ENCODE assay signal across 11 cellular contexts in the genomic region with DNA sequence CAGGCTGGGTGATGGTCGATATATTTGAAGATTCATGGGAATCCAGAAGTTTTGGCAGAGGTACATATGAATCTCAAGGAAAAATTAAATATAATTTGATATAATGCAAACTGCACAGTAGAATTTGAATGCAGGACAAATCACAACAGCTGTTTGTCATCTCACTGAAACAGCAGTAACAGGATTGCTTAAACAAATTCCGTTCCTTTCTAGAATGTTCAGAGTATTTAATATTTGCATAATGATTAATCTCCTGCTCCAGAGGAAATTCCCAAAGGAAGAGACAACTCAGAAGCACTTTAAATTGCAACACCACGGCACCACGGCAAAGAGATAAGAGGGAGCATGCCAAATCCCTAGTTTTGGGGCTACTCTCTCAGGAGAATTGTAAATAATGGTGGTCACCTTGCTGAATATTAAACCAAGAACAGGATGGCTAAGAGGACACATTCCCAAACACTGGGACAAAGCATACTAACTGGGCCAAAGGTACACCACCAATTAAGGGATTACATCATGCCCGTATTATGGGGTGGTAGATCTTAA.
DNase-seq lines count a peak whose midpoint lies in the region; ATAC-seq and TF ChIP-seq lines count a peak whose summit lies in the region.
"Had no signal": no experiment of that assay in that cellular context is flagged by ENCODE, and none has a peak within 500 bp of the region (broad histone marks: within the 10 kb centered on the region; RNA-seq: fewer than 3 reads in every experiment).

No MANE protein-coding gene starts in this region.

- H3K36me3 ChIP-seq in ACC112 (ENCODE audit: insufficient read depth, low read length): no peaks in the 10 kb centered on the region
- H3K36me3 ChIP-seq in PC-3 (ENCODE audit: low read depth, low read length): no peaks in the 10 kb centered on the region
- H3K36me3 ChIP-seq in fibroblast of lung (ENCODE audit: control insufficient read depth, insufficient read depth, low read length): no peaks in the 10 kb centered on the region
- H3K36me3 ChIP-seq in muscle layer of duodenum (ENCODE audit: control insufficient read depth in 1 of 2, insufficient read depth in 2 of 2, low read length in 2 of 2): no peaks in the 10 kb centered on the region
- H3K36me3 ChIP-seq: BE2C had no signal

- H3K4me2 ChIP-seq in PC-3 (ENCODE audit: low read length) (peak overlapping the region; percentile 47), fibroblast of lung (ENCODE audit: extremely low read depth, insufficient read depth, low read length) (peak overlapping the region; percentile 56)
- H3K4me2 ChIP-seq: KMS-11 had no signal

- H3F3A ChIP-seq in PC-3 (ENCODE audit: low read length, unreplicated experiment): no peaks in the 10 kb centered on the region

- TF ChIP-seq CTCF in PC-3 (conservative IDR thresholded peaks at IDR 0.05; ENCODE audit: low read depth, low read length) (no peak), fibroblast of lung (conservative IDR thresholded peaks at IDR 0.05 in 1 of 2, IDR thresholded peaks at IDR 0.05 in 1 of 2; ENCODE audit: low read depth in 1 of 2, low read length in 2 of 2) (no peak)

- POLR2A ChIA-PET in PC-3 (lab: Charles Lee; ENCODE audit: unreplicated experiment): no interaction called here

- intact Hi-C loops in PC-3 (cut with micrococcal nuclease): loop anchor here (5.0 kb wide), 2 partner anchors 68 to 123 kb away; a partner anchor contains a TSS

- H4K20me1 ChIP-seq in PC-3 (ENCODE audit: low read length) (no peaks in the 10 kb centered on the region), fibroblast of lung (ENCODE audit: control insufficient read depth, extremely low read depth, insufficient read depth, low read length) (no peaks in the 10 kb centered on the region)

- H2AFZ ChIP-seq in ACC112 (ENCODE audit: low read length, unreplicated experiment): peak overlapping the region; percentile 71
- 0 out of 2 replicates have a peak overlapping the region, but pooled peaks have one; percentile 8 for H2AFZ ChIP-seq in PC-3 (ENCODE audit: low read length)
- no peak overlapping the region for H2AFZ ChIP-seq in fibroblast of lung (ENCODE audit: low read length)

- H3K9me2 ChIP-seq in PC-3 (replicated peaks; ENCODE audit: low read length): no peaks in the 10 kb centered on the region

- H3K4me1 ChIP-seq in ACC112 (ENCODE audit: control insufficient read depth, insufficient read depth, low read length, unreplicated experiment): peaks cover 55% of the 10 kb centered on the region
- peaks cover 42% of the 10 kb centered on the region for H3K4me1 ChIP-seq in PC-3 (ENCODE audit: insufficient read depth, low read length)
- H3K4me1 ChIP-seq in fibroblast of lung (ENCODE audit: control insufficient read depth, extremely low read depth, insufficient read depth, low read length): peaks cover 40% of the 10 kb centered on the region
- peaks cover 22 to 28% of the 10 kb centered on the region in 2 donors for H3K4me1 ChIP-seq in muscle layer of duodenum (ENCODE audit: control insufficient read depth in 1 of 2, insufficient read depth in 2 of 2, low read length in 2 of 2)
- H3K4me1 ChIP-seq: BE2C had no signal

- H3K4me3 ChIP-seq in ACC112 (ENCODE audit: low read depth, low read length) (peak overlapping the region; percentile 32), PC-3 (ENCODE audit: low read length) (no peak overlapping the region), fibroblast of lung (replicated peaks in 1 of 4; ENCODE audit: control extremely low read depth in 1 of 4, insufficient read depth in 1 of 4, low read depth in 3 of 4, low read length in 4 of 4) (peak overlapping the region in 1 of 4 experiments; percentile 3), muscle layer of duodenum (ENCODE audit: low read depth in 1 of 2, low read length in 2 of 2) (peak overlapping the region in 1 of 2 donors; percentile 8)

- H3K9ac ChIP-seq in PC-3 (ENCODE audit: low read length) (peak overlapping the region; percentile 81), fibroblast of lung (ENCODE audit: insufficient read depth, low read length) (no peak overlapping the region)
- H3K9ac ChIP-seq: KMS-11 had no signal

- no peaks in the 10 kb centered on the region for H3K79me2 ChIP-seq in ACC112 (ENCODE audit: control insufficient read depth, insufficient read depth, low read length, unreplicated experiment)
- H3K79me2 ChIP-seq in PC-3 (ENCODE audit: low read length): no peaks in the 10 kb centered on the region
- no peaks in the 10 kb centered on the region for H3K79me2 ChIP-seq in fibroblast of lung (ENCODE audit: control insufficient read depth, insufficient read depth, low read length)

- CTCF ChIA-PET in PC-3 (lab: Charles Lee): no interaction called here

- no peaks in the 10 kb centered on the region for H3K27me3 ChIP-seq in ACC112 (ENCODE audit: insufficient read depth, low read length)
- H3K27me3 ChIP-seq in PC-3 (ENCODE audit: low read length): no peaks in the 10 kb centered on the region
- no peaks in the 10 kb centered on the region for H3K27me3 ChIP-seq in fibroblast of lung (ENCODE audit: control insufficient read depth, insufficient read depth, low read length)
- H3K27me3 ChIP-seq in muscle layer of duodenum (ENCODE audit: low read depth, low read length): no peaks in the 10 kb centered on the region
- H3K27me3 ChIP-seq: BE2C had no signal

- DNase-seq in PC-3: peak; percentile 75
- DNase-seq in fibroblast of lung (ENCODE audit: low read depth in 2 of 2): peak; percentile 84 to 93
- DNase-seq in NCI-H1092 (lab: John Stamatoyannopoulos, UW): no peak
- no peak for DNase-seq in central memory CD4-positive, alpha-beta T cell
- no peak for DNase-seq in NCI-H187 treated with DMSO at 0.1 percent for 48 hours (lab: John Stamatoyannopoulos, UW)
- DNase-seq: BE2C; stimulated activated CD4-positive, alpha-beta T cell treated with anti-CD3 and anti-CD28 coated beads, Interleukin-4, amount 100 ng/mL, for 4 hours had no signal

- ATAC-seq in PC-3 (peak; percentile 59), GM18520 (IDR thresholded peaks at IDR 0.05; ENCODE audit: unreplicated experiment) (no peak)

- peak overlapping the region; percentile 75 for H3K27ac ChIP-seq in ACC112 (ENCODE audit: low read depth, low read length)
- peak overlapping the region; percentile 98 for H3K27ac ChIP-seq in PC-3 (ENCODE audit: low read length)
- H3K27ac ChIP-seq in fibroblast of lung (ENCODE audit: insufficient read depth, low read length): peak overlapping the region; percentile 70
- H3K27ac ChIP-seq in muscle layer of duodenum (ENCODE audit: low read length): peak overlapping the region; percentile 82
- H3K27ac ChIP-seq: KMS-11 had no signal

- BruUV-seq in PC-3 (replicated peaks; lab: Mats Ljungman, UMichigan): no TSS peak

- H3K9me3 ChIP-seq in PC-3 (ENCODE audit: low read length): no peaks in the 10 kb centered on the region
- H3K9me3 ChIP-seq in fibroblast of lung (ENCODE audit: control insufficient read depth, insufficient read depth, low read depth, low read length): no peaks in the 10 kb centered on the region
- no peaks in the 10 kb centered on the region for H3K9me3 ChIP-seq in muscle layer of duodenum (ENCODE audit: control insufficient read depth in 1 of 2, low read length in 2 of 2)
- H3K9me3 ChIP-seq: BE2C had no signal

Comparison
In these comparisons a context has a peak if more than half of its experiments do, and no peak if none do; other contexts are left out.
1. DNase-seq: peak in PC-3 (single experiment) and fibroblast of lung (2 of 2); none in NCI-H1092 (single experiment), central memory CD4-positive, alpha-beta T cell (single experiment) and NCI-H187 treated with DMSO at 0.1 percent for 48 hours (single experiment).
2. Peak in every context shown above with its lines, with median percentiles within 50 percentile points of each other: H3K27ac ChIP-seq.